Comparison of ENCODE assay signal across 13 cellular contexts in genomic region chr3:139434764-139435291, GRCh38. TPM values are rescaled to one million over a fixed set of nuclear protein-coding genes. Genes with fewer than 3 reads are reported as not detected.
A peak's percentile ranks its signal among the peaks of the same experiment; 100 is the strongest.
DNase-seq lines count a peak whose midpoint lies in the region; ATAC-seq, FAIRE-seq and TF ChIP-seq lines count a peak whose summit lies in the region.
"Had no signal": no experiment of that assay in that cellular context is flagged by ENCODE, and none has a peak within 500 bp of the region (broad histone marks: within the 10 kb centered on the region; RNA-seq: fewer than 3 reads in every experiment).

No MANE protein-coding gene starts in this region.

- peak overlapping the region; percentile 24 for H3K27ac Mint-ChIP-seq in endothelial cell (ENCODE audit: unreplicated experiment)
- H3K27ac Mint-ChIP-seq: natural killer cell treated with Interleukin-12 subunit alpha and Interleukin-12 subunit beta and Interleukin-15 and Interleukin-18, amount 100 ng/mL, for 72 hours had no signal

- no peaks in the 10 kb centered on the region for H3K9me3 ChIP-seq in mesodermal cell (ENCODE audit: control insufficient read depth, low read length)
- H3K9me3 ChIP-seq: adrenal gland had no signal

- H3K36me3 ChIP-seq in mesodermal cell (ENCODE audit: control insufficient read depth, insufficient read depth, low read length): no peaks in the 10 kb centered on the region
- H3K36me3 ChIP-seq: adrenal gland had no signal

- H3K36me3 Mint-ChIP-seq in endothelial cell (ENCODE audit: low read depth, unreplicated experiment): no peaks in the 10 kb centered on the region
- H3K36me3 Mint-ChIP-seq: natural killer cell treated with Interleukin-12 subunit alpha and Interleukin-12 subunit beta and Interleukin-15 and Interleukin-18, amount 100 ng/mL, for 72 hours had no signal

- TF ChIP-seq CTCF in endothelial cell (IDR thresholded peaks at IDR 0.05; ENCODE audit: unreplicated experiment): no peak

- DNase-seq in AG08395 (ENCODE audit: low spot score) (peak; percentile 63), HTR-8/SVneo (ENCODE audit: insufficient read length, low spot score) (peak; percentile 35), endothelial cell (ENCODE audit: low spot score) (no peak), COLO668 (lab: John Stamatoyannopoulos, UW; ENCODE audit: unreplicated experiment) (no peak), NCI-H128 (lab: John Stamatoyannopoulos, UW; ENCODE audit: unreplicated experiment) (no peak), anterior cingulate cortex (lab: John Stamatoyannopoulos, UW) (no peak)
- DNase-seq: AML-193 had no signal

- peak overlapping the region; percentile 50 for H3K27ac ChIP-seq in mesodermal cell (ENCODE audit: low read depth, low read length, severe bottlenecking)

- peaks cover 3% of the 10 kb centered on the region for H3K27me3 Mint-ChIP-seq in endothelial cell (ENCODE audit: unreplicated experiment)
- H3K27me3 Mint-ChIP-seq: natural killer cell treated with Interleukin-12 subunit alpha and Interleukin-12 subunit beta and Interleukin-15 and Interleukin-18, amount 100 ng/mL, for 72 hours had no signal

- ATAC-seq in GM19324 (IDR thresholded peaks at IDR 0.05; ENCODE audit: low FRiP score, unreplicated experiment): no peak

- WGBS in mesodermal cell (ENCODE audit: insufficient coverage in 2 of 2), 2 experiments: 86 to 92% methylated on average over 5 to 6 of the region's 6 CpGs

- peaks cover 11% of the 10 kb centered on the region for H3K4me1 Mint-ChIP-seq in endothelial cell (ENCODE audit: unreplicated experiment)

- no peak overlapping the region for H3K4me3 Mint-ChIP-seq in endothelial cell (ENCODE audit: unreplicated experiment)
- H3K4me3 Mint-ChIP-seq: natural killer cell treated with Interleukin-12 subunit alpha and Interleukin-12 subunit beta and Interleukin-15 and Interleukin-18, amount 100 ng/mL, for 72 hours had no signal

- H3K4me1 ChIP-seq in mesodermal cell (ENCODE audit: control insufficient read depth, insufficient read depth, low read length, poor library complexity, severe bottlenecking): peaks cover 7% of the 10 kb centered on the region

- H3K4me3 ChIP-seq in mesodermal cell (ENCODE audit: extremely low read depth, insufficient read depth, low read length, poor library complexity, severe bottlenecking): no peak overlapping the region
- H3K4me3 ChIP-seq: adrenal gland had no signal

- no peaks in the 10 kb centered on the region for H3K9me3 Mint-ChIP-seq in endothelial cell (ENCODE audit: unreplicated experiment)
- H3K9me3 Mint-ChIP-seq: natural killer cell treated with Interleukin-12 subunit alpha and Interleukin-12 subunit beta and Interleukin-15 and Interleukin-18, amount 100 ng/mL, for 72 hours had no signal

- peak; percentile 81 for FAIRE-seq in HTR-8/SVneo (lab: Jason Lieb, UNC)
- FAIRE-seq: frontal cortex, GM12892 had no signal

RNA-seq across cellular contexts. Expression of gene RBP2, which starts 41.5 kb away (rescaled TPM):
- total RNA-seq in endothelial cell (ENCODE audit: unreplicated experiment): not detected
- not detected for polyA plus RNA-seq in mesodermal cell (2013, experiment 1 of 2)
- polyA plus RNA-seq in mesodermal cell (2013, experiment 2 of 2): not detected
- total RNA-seq: frontal cortex; natural killer cell treated with Interleukin-12 subunit alpha and Interleukin-12 subunit beta and Interleukin-15 and Interleukin-18, amount 100 ng/mL, for 72 hours had no signal

RNA-seq across cellular contexts. Expression of gene COPB2, which starts 45.4 kb away (rescaled TPM):
- total RNA-seq in endothelial cell (ENCODE audit: unreplicated experiment): 140 TPM
- polyA plus RNA-seq in mesodermal cell (2013, experiment 1 of 2): 231 TPM
- 218 TPM for polyA plus RNA-seq in mesodermal cell (2013, experiment 2 of 2)

Comparison
In these comparisons a context has a peak if more than half of its experiments do, and no peak if none do; other contexts are left out.
1. DNase-seq: peak in AG08395 (single experiment) and HTR-8/SVneo (single experiment); none in endothelial cell (single experiment), COLO668 (single experiment), NCI-H128 (single experiment) and anterior cingulate cortex (0 of 58).